9 cellular contexts compared by ENCODE assay signal in genomic region chrX:47556045-47556623, GRCh38. TPM values are rescaled to one million over a fixed set of nuclear protein-coding genes. Genes with fewer than 3 reads are reported as not detected.
DNase-seq lines count a peak whose midpoint lies in the region; ATAC-seq and TF ChIP-seq lines count a peak whose summit lies in the region.
"Had no signal": no experiment of that assay in that cellular context is flagged by ENCODE, and none has a peak within 500 bp of the region (broad histone marks: within the 10 kb centered on the region; RNA-seq: fewer than 3 reads in every experiment).

No MANE protein-coding gene starts in this region.

- H3K4me1 ChIP-seq in endodermal cell (ENCODE audit: control insufficient read depth, insufficient read depth, low read length): no peaks in the 10 kb centered on the region

- no peaks in the 10 kb centered on the region for H3K36me3 ChIP-seq in endodermal cell (ENCODE audit: control insufficient read depth, insufficient read depth, low read length)

- in situ Hi-C loops in GM18951 (cut with MboI; ENCODE audit: low sequenced_read_pairs, unreplicated experiment): no loop called here

- H3K9me3 Mint-ChIP-seq in activated CD8-positive, alpha-beta memory T cell treated with anti-CD3 and anti-CD28 coated beads, Interleukin-2, amount 10 ng/mL, durations not matched to agents 7 days and 5 days (ENCODE audit: low read depth): no peaks in the 10 kb centered on the region
- H3K9me3 Mint-ChIP-seq in endodermal cell: peaks cover 49% of the 10 kb centered on the region

- no peak overlapping the region for H3K27ac ChIP-seq in endodermal cell (ENCODE audit: low read depth, low read length)
- H3K27ac ChIP-seq: KMS-11 had no signal

- CTCF ChIA-PET in activated CD8-positive, alpha-beta memory T cell treated with anti-CD3 and anti-CD28 coated beads, Interleukin-2, amount 10 ng/mL, durations not matched to agents 7 days and 5 days (lab: Charles Lee): interaction anchor here (0.8 kb wide), 1 partner anchor 32 kb away, joined by 3 read pairs; no protein-coding TSS in a partner anchor

- WGBS in endodermal cell (ENCODE audit: insufficient coverage in 1 of 2, insufficient read length in 1 of 2), 2 experiments: 4% methylated on average over 20 of the region's 20 CpGs; no CpG with 5 or more reads in 1 of the 2 experiments

- H3K9ac ChIP-seq in endodermal cell (ENCODE audit: extremely low read depth, low read length, poor library complexity, severe bottlenecking): no peak overlapping the region
- H3K9ac ChIP-seq: KMS-11 had no signal

- H3K4me3 ChIP-seq in endodermal cell (ENCODE audit: low read length): peak overlapping the region; percentile 75

- H3K9me3 ChIP-seq in endodermal cell (ENCODE audit: control insufficient read depth, low read length): no peaks in the 10 kb centered on the region

- peak overlapping the region; percentile 82 for H3K4me3 Mint-ChIP-seq in activated CD8-positive, alpha-beta memory T cell treated with anti-CD3 and anti-CD28 coated beads, Interleukin-2, amount 10 ng/mL, durations not matched to agents 7 days and 5 days
- peak overlapping the region; percentile 67 for H3K4me3 Mint-ChIP-seq in endodermal cell

- peak; percentile 84 for ATAC-seq in HG03196 (IDR thresholded peaks at IDR 0.05; ENCODE audit: unreplicated experiment)
- ATAC-seq in activated CD8-positive, alpha-beta memory T cell treated with anti-CD3 and anti-CD28 coated beads, Interleukin-2, amount 10 ng/mL, durations not matched to agents 7 days and 5 days: peak; percentile 90

- H3K27me3 ChIP-seq in endodermal cell (ENCODE audit: control insufficient read depth, insufficient read depth, low read length, poor library complexity, severe bottlenecking): no peaks in the 10 kb centered on the region

- no peaks in the 10 kb centered on the region for H3K27me3 Mint-ChIP-seq in activated CD8-positive, alpha-beta memory T cell treated with anti-CD3 and anti-CD28 coated beads, Interleukin-2, amount 10 ng/mL, durations not matched to agents 7 days and 5 days
- no peaks in the 10 kb centered on the region for H3K27me3 Mint-ChIP-seq in endodermal cell (ENCODE audit: insufficient read depth)

- peak overlapping the region; percentile 87 for H3K27ac Mint-ChIP-seq in activated CD8-positive, alpha-beta memory T cell treated with anti-CD3 and anti-CD28 coated beads, Interleukin-2, amount 10 ng/mL, durations not matched to agents 7 days and 5 days
- H3K27ac Mint-ChIP-seq in endodermal cell: peak overlapping the region; percentile 96

- TF ChIP-seq CTCF in endodermal cell (conservative IDR thresholded peaks at IDR 0.05): no peak

- peaks cover 1% of the 10 kb centered on the region for H3K36me3 Mint-ChIP-seq in activated CD8-positive, alpha-beta memory T cell treated with anti-CD3 and anti-CD28 coated beads, Interleukin-2, amount 10 ng/mL, durations not matched to agents 7 days and 5 days
- H3K36me3 Mint-ChIP-seq in endodermal cell (ENCODE audit: low read depth): no peaks in the 10 kb centered on the region

- DNase-seq in AG08396 (ENCODE audit: low spot score): peak; percentile 83
- peak; percentile 94 for DNase-seq in NCI-H748 (lab: John Stamatoyannopoulos, UW; ENCODE audit: unreplicated experiment)
- DNase-seq in activated CD8-positive, alpha-beta memory T cell treated with anti-CD3 and anti-CD28 coated beads, Interleukin-2, amount 10 ng/mL, durations not matched to agents 7 days and 5 days: peak; percentile 93
- DNase-seq in endodermal cell: peak; percentile 93
- DNase-seq in mesenteric fat pad (ENCODE audit: low spot score): peak; percentile 90
- DNase-seq in stimulated activated CD8-positive, alpha-beta memory T cell treated with anti-CD3 and anti-CD28 coated beads, Interleukin-15, amount 100 ng/mL, for 1 hour (ENCODE audit: low read depth): peak; percentile 67

- TF ChIP-seq POLR2A in GM18951 (IDR thresholded peaks at IDR 0.05; ENCODE audit: extremely low read depth, insufficient read depth, insufficient read length): peak; percentile 74

- peaks cover 17% of the 10 kb centered on the region for H3K4me1 Mint-ChIP-seq in activated CD8-positive, alpha-beta memory T cell treated with anti-CD3 and anti-CD28 coated beads, Interleukin-2, amount 10 ng/mL, durations not matched to agents 7 days and 5 days
- H3K4me1 Mint-ChIP-seq in endodermal cell: peaks cover 4% of the 10 kb centered on the region

RNA-seq across cellular contexts. Expression of gene ARAF, which starts 4.9 kb away (rescaled TPM):
- 10 to 100 TPM; 61.5 to 73.1 TPM for total RNA-seq in activated CD8-positive, alpha-beta memory T cell treated with anti-CD3 and anti-CD28 coated beads, Interleukin-2, amount 10 ng/mL, durations not matched to agents 7 days and 5 days
- total RNA-seq in endodermal cell (10 to 100 TPM; 47.7 to 48.7 TPM), mesenteric fat pad (70.9 TPM)
- polyA plus RNA-seq in endodermal cell (2013, experiment 1 of 2): 45.6 TPM
- 36.8 TPM for polyA plus RNA-seq in endodermal cell (2013, experiment 2 of 2)

RNA-seq across cellular contexts. Expression of gene TIMP1, which starts 26.1 kb away (rescaled TPM):
- total RNA-seq in activated CD8-positive, alpha-beta memory T cell treated with anti-CD3 and anti-CD28 coated beads, Interleukin-2, amount 10 ng/mL, durations not matched to agents 7 days and 5 days: 10 to 100 TPM; 14.5 to 23.5 TPM
- total RNA-seq in endodermal cell: 10 to 100 TPM; 63.5 to 74.8 TPM
- polyA plus RNA-seq in endodermal cell (2013, experiment 1 of 2): 64.2 TPM
- polyA plus RNA-seq in endodermal cell (2013, experiment 2 of 2): 63.0 TPM
- total RNA-seq in mesenteric fat pad: 410 TPM
